ENCODE assay signal across 8 cellular contexts in genomic region chr17:44900894-44901293, GRCh38. TPM values are rescaled to one million over a fixed set of nuclear protein-coding genes. Genes with fewer than 3 reads are reported as not detected.
DNase-seq lines count a peak whose midpoint lies in the region; ATAC-seq and TF ChIP-seq lines count a peak whose summit lies in the region.

No MANE protein-coding gene starts in this region.

- H3K4me3 ChIP-seq in CD4-positive, alpha-beta memory T cell (ENCODE audit: low read length in 2 of 2): no peak overlapping the region
- no peak overlapping the region for H3K4me3 ChIP-seq in breast epithelium
- no peak overlapping the region for H3K4me3 ChIP-seq in mesendoderm (ENCODE audit: low read length)
- no peak overlapping the region for H3K4me3 ChIP-seq in OCI-LY7 (ENCODE audit: low read depth, low read length, poor library complexity, severe bottlenecking)

- no peak overlapping the region for H4K8ac ChIP-seq in mesendoderm (ENCODE audit: low read depth, low read length)

- no peak overlapping the region for H2AK5ac ChIP-seq in mesendoderm (ENCODE audit: low read length)

- POLR2A ChIA-PET in CD4-positive, alpha-beta memory T cell (lab: Charles Lee; ENCODE audit: partially characterized antibody): interaction anchor here (3.0 to 3.4 kb wide), 2 partner anchors 120 to 150 kb away, joined by 9 to 10 read pairs; partner anchors contain the start of gene DCAKD
- POLR2A ChIA-PET in OCI-LY7 (lab: Charles Lee): no interaction called here

- no peak for DNase-seq in CD4-positive, alpha-beta memory T cell
- DNase-seq in NCI-H2171 treated with DMSO at 0.1 percent for 48 hours (lab: John Stamatoyannopoulos, UW) (peak; percentile 73), breast epithelium (ENCODE audit: low spot score in 2 of 2) (no peak), middle frontal gyrus (ENCODE audit: extremely low spot score, low spot score) (peak; percentile 43), mesendoderm (no peak), OCI-LY7 (ENCODE audit: low spot score) (no peak)

- H3K27me3 ChIP-seq in CD4-positive, alpha-beta memory T cell (ENCODE audit: insufficient read depth, low read length): no peaks in the 10 kb centered on the region
- no peaks in the 10 kb centered on the region for H3K27me3 ChIP-seq in breast epithelium
- H3K27me3 ChIP-seq in mesendoderm (ENCODE audit: insufficient read depth, low read length, poor library complexity): no peaks in the 10 kb centered on the region

- no peak overlapping the region for H3K27ac ChIP-seq in CD4-positive, alpha-beta memory T cell (ENCODE audit: low read depth, low read length)
- H3K27ac ChIP-seq in breast epithelium (peak overlapping the region; percentile 97 to 99), mesendoderm (ENCODE audit: low read depth, low read length) (no peak overlapping the region), OCI-LY7 (ENCODE audit: low read depth, low read length, poor library complexity, severe bottlenecking) (no peak overlapping the region)

- intact Hi-C loops in CD4-positive, alpha-beta memory T cell (cut with micrococcal nuclease): no loop called here
- intact Hi-C loops in breast epithelium (cut with DNase I; ENCODE audit: low total_unique reads) (no loop called here), OCI-LY7 (cut with micrococcal nuclease; ENCODE audit: unreplicated experiment) (no loop called here)

- peaks cover 0 to 4% of the 10 kb centered on the region in 2 donors for H3K27me3 Mint-ChIP-seq in CD4-positive, alpha-beta memory T cell

- no peak overlapping the region for H3K56ac ChIP-seq in mesendoderm (ENCODE audit: low read length)

- peaks cover 10 to 38% (median 23%) of the 10 kb centered on the region in 4 donors for H3K4me1 Mint-ChIP-seq in CD4-positive, alpha-beta memory T cell

- no peak overlapping the region for H2AFZ ChIP-seq in OCI-LY7 (ENCODE audit: low read length)

- 0 out of 2 replicates have a peak, but pooled peaks cover 7% of the 10 kb centered on the region for H4K20me1 ChIP-seq in OCI-LY7 (ENCODE audit: insufficient read depth, low read length)

- H3K18ac ChIP-seq in mesendoderm (ENCODE audit: low read length): no peak overlapping the region

- H3K4me3 Mint-ChIP-seq in CD4-positive, alpha-beta memory T cell: peak overlapping the region in 2 of 8 donors; percentile 13 to 41

- ATAC-seq in GM21360 (IDR thresholded peaks at IDR 0.05; ENCODE audit: unreplicated experiment): no peak
- no peak for ATAC-seq in GM21447 (IDR thresholded peaks at IDR 0.05; ENCODE audit: unreplicated experiment)

- no peak overlapping the region for H2BK15ac ChIP-seq in mesendoderm (replicated peaks; ENCODE audit: low read depth)

- no CpG with 5 or more reads among the region's 3 CpGs for WGBS in mesendoderm (ENCODE audit: extremely low coverage, insufficient coverage, low lambda C conversion rate)

- no peak overlapping the region for H2BK5ac ChIP-seq in mesendoderm (ENCODE audit: low read length)

- H3K4me1 ChIP-seq in CD4-positive, alpha-beta memory T cell (ENCODE audit: insufficient read depth, low read length): peaks cover 21% of the 10 kb centered on the region
- H3K4me1 ChIP-seq in breast epithelium (no peaks in the 10 kb centered on the region), mesendoderm (ENCODE audit: control insufficient read depth, low read depth, low read length) (no peaks in the 10 kb centered on the region), OCI-LY7 (ENCODE audit: insufficient read depth, low read length, poor library complexity, severe bottlenecking) (peaks cover 18% of the 10 kb centered on the region)

- H3K27ac Mint-ChIP-seq in CD4-positive, alpha-beta memory T cell: peak overlapping the region; percentile 4 to 100 (median 80)

- TF ChIP-seq CTCF in breast epithelium (IDR thresholded peaks at IDR 0.05) (no peak), OCI-LY7 (conservative IDR thresholded peaks at IDR 0.05; ENCODE audit: low read length) (no peak)

- no peak overlapping the region for H3K9ac ChIP-seq in mesendoderm (ENCODE audit: low read length)

- no peak overlapping the region for H4K5ac ChIP-seq in mesendoderm (ENCODE audit: low read length)

- BruUV-seq in OCI-LY7 (replicated peaks; lab: Mats Ljungman, UMichigan): no TSS peak

- CTCF ChIA-PET in CD4-positive, alpha-beta memory T cell (lab: Charles Lee; ENCODE audit: partially characterized antibody): interaction anchor here (1.4 kb wide), 1 partner anchor 199 kb away, joined by 4 read pairs; no protein-coding TSS in a partner anchor
- CTCF ChIA-PET in OCI-LY7 (lab: Charles Lee; ENCODE audit: unreplicated experiment): interaction anchor here (1.1 kb wide), 1 partner anchor 20 kb away, joined by 3 read pairs; no protein-coding TSS in a partner anchor

- H3K36me3 ChIP-seq in CD4-positive, alpha-beta memory T cell (ENCODE audit: insufficient read depth, low read length): no peaks in the 10 kb centered on the region
- H3K36me3 ChIP-seq in breast epithelium (no peaks in the 10 kb centered on the region), mesendoderm (ENCODE audit: control insufficient read depth, insufficient read depth, low read length) (no peaks in the 10 kb centered on the region), OCI-LY7 (ENCODE audit: insufficient read depth, low read length) (peaks cover 4% of the 10 kb centered on the region)

- H2BK120ac ChIP-seq in mesendoderm (ENCODE audit: low read depth, low read length): no peak overlapping the region

- no peak overlapping the region for H3K4me2 ChIP-seq in mesendoderm (ENCODE audit: low read length)
- no peak overlapping the region for H3K4me2 ChIP-seq in OCI-LY7 (ENCODE audit: low read length)

- no peak overlapping the region for H3K4ac ChIP-seq in mesendoderm (ENCODE audit: low read depth, low read length)

- H3K36me3 Mint-ChIP-seq in CD4-positive, alpha-beta memory T cell: peaks cover 3 to 15% of the 10 kb centered on the region in 2 donors

- H3K9me2 ChIP-seq in OCI-LY7 (ENCODE audit: insufficient read depth, low read length): no peaks in the 10 kb centered on the region

- H3K9me3 Mint-ChIP-seq in CD4-positive, alpha-beta memory T cell: peaks cover 0 to 3% (median 0%) of the 10 kb centered on the region in 8 donors

- no peak overlapping the region for H3K23ac ChIP-seq in mesendoderm (ENCODE audit: low read length)

- H3K79me2 ChIP-seq in mesendoderm (ENCODE audit: control insufficient read depth, insufficient read depth, low read length): peaks cover 13% of the 10 kb centered on the region
- peaks cover 33% of the 10 kb centered on the region for H3K79me2 ChIP-seq in OCI-LY7 (ENCODE audit: insufficient read depth, low read depth, low read length)

- peaks cover under 1% of the 10 kb centered on the region for H3K79me1 ChIP-seq in mesendoderm (ENCODE audit: low read length)

- TF ChIP-seq POLR2A in breast epithelium (IDR thresholded peaks at IDR 0.05): no peak

- H3K9me3 ChIP-seq in CD4-positive, alpha-beta memory T cell (ENCODE audit: control insufficient read depth in 1 of 2, low read length in 2 of 2): no peaks in the 10 kb centered on the region
- no peaks in the 10 kb centered on the region for H3K9me3 ChIP-seq in breast epithelium
- H3K9me3 ChIP-seq in OCI-LY7 (ENCODE audit: low read length): no peaks in the 10 kb centered on the region

RNA-seq across cellular contexts. Expression of gene EFTUD2, which starts 1.6 kb away (rescaled TPM):
- 100 to 1,000 TPM in 1 of 2 experiments, 10 to 100 TPM in 1; 98.9 to 101 TPM for total RNA-seq in CD4-positive, alpha-beta memory T cell
- polyA plus RNA-seq in CD4-positive, alpha-beta memory T cell: 10 to 100 TPM; 82.2 to 82.3 TPM
- total RNA-seq in breast epithelium (10 to 100 TPM; 58.1 to 71.4 (median 60.0) TPM), OCI-LY7 (2022) (133 and 148 TPM in 2 replicates)
- polyA plus RNA-seq in mesendoderm (2013, experiment 1 of 2): 95.7 TPM
- polyA plus RNA-seq in mesendoderm (2013, experiment 2 of 2): 98.4 TPM
- total RNA-seq in OCI-LY7 (2014; rRNA removed; shearing (Covaris generic)): 73.5 and 91.4 TPM in 2 replicates

RNA-seq across cellular contexts. Expression of gene GFAP, which starts 14.4 kb away (rescaled TPM):
- not detected for total RNA-seq in CD4-positive, alpha-beta memory T cell
- polyA plus RNA-seq in CD4-positive, alpha-beta memory T cell: under 1 TPM in 1 of 2 donors, not detected in 1; 0.16 TPM
- total RNA-seq in breast epithelium: 10 to 100 TPM in 2 of 3 donors, 1 to 10 TPM in 1; 4.2 to 37.0 (median 11.8) TPM
- polyA plus RNA-seq in mesendoderm (2013, experiment 1 of 2): 0.22 TPM
- 0.27 TPM for polyA plus RNA-seq in mesendoderm (2013, experiment 2 of 2)
- total RNA-seq in OCI-LY7 (2014; rRNA removed; shearing (Covaris generic)): 0.51 TPM in 1 of 2 replicates, not detected in the other
- not detected in 2 replicates for total RNA-seq in OCI-LY7 (2022)

RNA-seq across cellular contexts. Expression of gene KIF18B, which starts 46.7 kb away (rescaled TPM):
- not detected for total RNA-seq in CD4-positive, alpha-beta memory T cell
- not detected for polyA plus RNA-seq in CD4-positive, alpha-beta memory T cell
- total RNA-seq in breast epithelium (under 1 TPM in 2 of 3 donors, not detected in 1; 0.15 to 0.64 TPM), OCI-LY7 (2022) (126 and 146 TPM in 2 replicates)
- polyA plus RNA-seq in mesendoderm (2013, experiment 1 of 2): 23.3 TPM
- 23.0 TPM for polyA plus RNA-seq in mesendoderm (2013, experiment 2 of 2)
- total RNA-seq in OCI-LY7 (2014; rRNA removed; shearing (Covaris generic)): 33.4 and 42.2 TPM in 2 replicates

RNA-seq across cellular contexts. Expression of gene HIGD1B, which starts 53.2 kb away (rescaled TPM):
- total RNA-seq in CD4-positive, alpha-beta memory T cell: not detected
- not detected for polyA plus RNA-seq in CD4-positive, alpha-beta memory T cell
- total RNA-seq in breast epithelium (1 to 10 TPM in 1 of 3 donors, under 1 TPM in 1, not detected in 1; 0.98 to 1.0 TPM), OCI-LY7 (2022) (not detected in 2 replicates)
- polyA plus RNA-seq in mesendoderm (2013, experiment 1 of 2): not detected
- polyA plus RNA-seq in mesendoderm (2013, experiment 2 of 2): not detected
- total RNA-seq in OCI-LY7 (2014; rRNA removed; shearing (Covaris generic)): not detected in 2 replicates

Comparison
In these comparisons a context has a peak if more than half of its experiments do, and no peak if none do; other contexts are left out.
1. DNase-seq: peak in NCI-H2171 treated with DMSO at 0.1 percent for 48 hours (single experiment) and middle frontal gyrus (single experiment); none in CD4-positive, alpha-beta memory T cell (0 of 5), breast epithelium (0 of 2), mesendoderm (single experiment) and OCI-LY7 (single experiment).
2. H3K27ac ChIP-seq: peak in breast epithelium (2 of 2); none in CD4-positive, alpha-beta memory T cell (single experiment), mesendoderm (single experiment) and OCI-LY7 (single experiment).
3. RNA of gene KIF18B, which starts 46.7 kb away (total RNA-seq): 33.4 to 146 TPM in OCI-LY7; 0.15 to 0.64 TPM in breast epithelium and not detected in CD4-positive, alpha-beta memory T cell; every median in the first group is over 10 times any median in the second.